Comparison of ENCODE assay signal across 8 cellular contexts in genomic region chr10:109866168-109866994, GRCh38. TPM values are rescaled to one million over a fixed set of nuclear protein-coding genes. Genes with fewer than 3 reads are reported as not detected.
A peak's percentile ranks its signal among the peaks of the same experiment; 100 is the strongest.
DNase-seq lines count a peak whose midpoint lies in the region; ATAC-seq and TF ChIP-seq lines count a peak whose summit lies in the region.

No MANE protein-coding gene starts in this region.

- H3K79me2 ChIP-seq in OCI-LY3 (ENCODE audit: low read length) (no peaks in the 10 kb centered on the region), osteoblast (ENCODE audit: insufficient read depth, low read length) (no peaks in the 10 kb centered on the region)

- H3K9me3 Mint-ChIP-seq in CD4-positive, alpha-beta memory T cell: peaks cover 0 to 32% (median 15%) of the 10 kb centered on the region in 8 donors

- no peak overlapping the region for H3K27ac ChIP-seq in OCI-LY3 (ENCODE audit: low read length)
- no peak overlapping the region for H3K27ac ChIP-seq in osteoblast (ENCODE audit: low read depth, low read length)
- no peak overlapping the region for H3K27ac ChIP-seq in CD4-positive, alpha-beta memory T cell (ENCODE audit: low read depth, low read length)

- no peaks in the 10 kb centered on the region for H3K4me1 ChIP-seq in OCI-LY3 (ENCODE audit: low read length)
- no peaks in the 10 kb centered on the region for H3K4me1 ChIP-seq in osteoblast (ENCODE audit: insufficient read depth, low read length)
- no peaks in the 10 kb centered on the region for H3K4me1 ChIP-seq in CD4-positive, alpha-beta memory T cell (ENCODE audit: insufficient read depth, low read length)

- no peak overlapping the region for H3K9ac ChIP-seq in OCI-LY3 (ENCODE audit: low read length)

- H3K27me3 Mint-ChIP-seq in CD4-positive, alpha-beta memory T cell: no peaks in the 10 kb centered on the region

- DNase-seq in GM06990 (ENCODE audit: extremely low read depth, insufficient read length) (no peak), fibroblast of mammary gland (ENCODE audit: low read depth) (peak; percentile 11), osteoblast (ENCODE audit: insufficient read length, low spot score, missing footprints) (no peak), NCI-H2196 (lab: John Stamatoyannopoulos, UW; ENCODE audit: unreplicated experiment) (no peak)
- DNase-seq in CD4-positive, alpha-beta memory T cell: no peak

- H4K20me1 ChIP-seq in OCI-LY3 (ENCODE audit: insufficient read depth, low read length) (no peaks in the 10 kb centered on the region), osteoblast (ENCODE audit: insufficient read depth, low read length) (no peaks in the 10 kb centered on the region)

- H2AFZ ChIP-seq in OCI-LY3 (ENCODE audit: low read depth, low read length) (no peak overlapping the region), osteoblast (ENCODE audit: low read length) (no peak overlapping the region)

- H3K36me3 ChIP-seq in GM06990 (ENCODE audit: control insufficient read depth, insufficient read depth, low read length) (peaks cover 22% of the 10 kb centered on the region), OCI-LY3 (replicated peaks; ENCODE audit: low read depth, low read length) (peaks cover 34% of the 10 kb centered on the region), osteoblast (ENCODE audit: insufficient read depth, low read length) (peaks cover 80% of the 10 kb centered on the region)
- H3K36me3 ChIP-seq in CD4-positive, alpha-beta memory T cell (ENCODE audit: insufficient read depth, low read length): peaks cover 69% of the 10 kb centered on the region

- no peaks in the 10 kb centered on the region for H3K4me1 Mint-ChIP-seq in CD4-positive, alpha-beta memory T cell

- no peaks in the 10 kb centered on the region for H3K9me3 ChIP-seq in OCI-LY3 (ENCODE audit: insufficient read depth, low read length)
- no peaks in the 10 kb centered on the region for H3K9me3 ChIP-seq in osteoblast (ENCODE audit: low read depth, low read length)
- no peaks in the 10 kb centered on the region for H3K9me3 ChIP-seq in CD4-positive, alpha-beta memory T cell (ENCODE audit: control insufficient read depth in 1 of 2, low read length in 2 of 2)

- H3K4me3 ChIP-seq in GM06990 (replicated peaks; ENCODE audit: low read depth, low read length): no peak overlapping the region
- H3K4me3 ChIP-seq in OCI-LY3 (ENCODE audit: low read length): no peak overlapping the region
- no peak overlapping the region for H3K4me3 ChIP-seq in fibroblast of mammary gland (ENCODE audit: control insufficient read depth, low read depth, low read length)
- no peak overlapping the region for H3K4me3 ChIP-seq in osteoblast (ENCODE audit: insufficient read depth, low read length)
- no peak overlapping the region for H3K4me3 ChIP-seq in CD4-positive, alpha-beta memory T cell (ENCODE audit: low read length in 2 of 2)

- H3K4me2 ChIP-seq in OCI-LY3 (ENCODE audit: low read length): no peak overlapping the region
- no peak overlapping the region for H3K4me2 ChIP-seq in osteoblast (ENCODE audit: insufficient read depth, low read length)

- ATAC-seq in HG02759 (IDR thresholded peaks at IDR 0.05; ENCODE audit: unreplicated experiment) (no peak), GM21381 (IDR thresholded peaks at IDR 0.05; ENCODE audit: unreplicated experiment) (no peak)

- CTCF ChIA-PET in CD4-positive, alpha-beta memory T cell (lab: Charles Lee; ENCODE audit: partially characterized antibody): interaction anchor here (1.1 to 1.4 kb wide), 3 partner anchors 14 to 21 kb away, joined by 3 to 6 read pairs (median 3); no protein-coding TSS in a partner anchor

- peaks cover 91 to 95% of the 10 kb centered on the region in 2 donors for H3K36me3 Mint-ChIP-seq in CD4-positive, alpha-beta memory T cell

- POLR2A ChIA-PET in CD4-positive, alpha-beta memory T cell (lab: Charles Lee; ENCODE audit: partially characterized antibody): no interaction called here

- intact Hi-C loops in CD4-positive, alpha-beta memory T cell (cut with micrococcal nuclease): no loop called here

- H3K27me3 ChIP-seq in GM06990 (replicated peaks; ENCODE audit: control insufficient read depth, insufficient read depth, low read length): no peaks in the 10 kb centered on the region
- no peaks in the 10 kb centered on the region for H3K27me3 ChIP-seq in OCI-LY3 (ENCODE audit: low read depth, low read length)
- no peaks in the 10 kb centered on the region for H3K27me3 ChIP-seq in osteoblast (ENCODE audit: insufficient read depth, low read length)
- no peaks in the 10 kb centered on the region for H3K27me3 ChIP-seq in CD4-positive, alpha-beta memory T cell (ENCODE audit: insufficient read depth, low read length)

- TF ChIP-seq CTCF in GM06990 (IDR thresholded peaks at IDR 0.05; ENCODE audit: insufficient read depth, low read length, poor library complexity, severe bottlenecking): peak; percentile 8
- TF ChIP-seq CTCF in OCI-LY3 (IDR thresholded peaks at IDR 0.05; ENCODE audit: low read depth, low read length): peak; percentile 26
- TF ChIP-seq CTCF in fibroblast of mammary gland (conservative IDR thresholded peaks at IDR 0.05; ENCODE audit: control insufficient read depth, insufficient read depth, low read depth, low read length): peak; percentile 19
- peak; percentile 31 for TF ChIP-seq CTCF in osteoblast (IDR thresholded peaks at IDR 0.05; ENCODE audit: extremely low read depth, low read depth, low read length)

- H3K4me3 Mint-ChIP-seq in CD4-positive, alpha-beta memory T cell: no peak overlapping the region

- no peak overlapping the region for H3K27ac Mint-ChIP-seq in CD4-positive, alpha-beta memory T cell

RNA-seq across cellular contexts. Expression of gene XPNPEP1, which starts 56.9 kb away (rescaled TPM):
- 123 and 140 TPM in 2 replicates for total RNA-seq in osteoblast
- 10 to 100 TPM; 59.0 to 63.3 TPM for total RNA-seq in CD4-positive, alpha-beta memory T cell
- polyA plus RNA-seq in CD4-positive, alpha-beta memory T cell: 10 to 100 TPM; 24.7 to 40.0 TPM
